ENCODE assay signal across 8 cellular contexts in genomic region chr13:49792550-49793324, GRCh38. TPM values are rescaled to one million over a fixed set of nuclear protein-coding genes. Genes with fewer than 3 reads are reported as not detected.
DNase-seq lines count a peak whose midpoint lies in the region; ATAC-seq and TF ChIP-seq lines count a peak whose summit lies in the region.

Gene KPNA3, minus strand, starts transcription at chr13:49792682. Its CDS starts 176 bp downstream, at chr13:49792506.

- H3K27me3 Mint-ChIP-seq in CD4-positive, alpha-beta memory T cell, result peaks cover 0 to 5% of the 10 kb centered on the region in 2 donors

- peaks cover 22 to 42% (median 36%) of the 10 kb centered on the region in 4 donors for H3K4me1 Mint-ChIP-seq in CD4-positive, alpha-beta memory T cell

- H3K36me3 Mint-ChIP-seq in CD4-positive, alpha-beta memory T cell, result peaks cover 8 to 15% of the 10 kb centered on the region in 2 donors

- POLR2A ChIA-PET in CD4-positive, alpha-beta memory T cell (lab: Charles Lee; ENCODE audit: partially characterized antibody), result interaction anchor here (0.6 to 3.6 kb wide), 26 partner anchors 9 to 1755 kb away, joined by 3 to 44 read pairs (median 6); partner anchors contain the start of genes CAB39L, CYSLTR2, EBPL and NUDT15

- H3K4me3 Mint-ChIP-seq in CD4-positive, alpha-beta memory T cell, result peak within 1 kb of the TSS; percentile 96 to 99 (median 97)

- H3K9me3 ChIP-seq in CD4-positive, alpha-beta memory T cell (ENCODE audit: control insufficient read depth in 1 of 2, low read length in 2 of 2), result no peaks in the 10 kb centered on the region
- no peaks in the 10 kb centered on the region for H3K9me3 ChIP-seq in liver (ENCODE audit: control insufficient read depth in 4 of 4, low read length in 3 of 4)

- H3K4me1 ChIP-seq in CD4-positive, alpha-beta memory T cell (ENCODE audit: insufficient read depth, low read length), result peaks cover 37% of the 10 kb centered on the region
- H3K4me1 ChIP-seq in liver (ENCODE audit: control insufficient read depth in 4 of 4, insufficient read depth in 4 of 4, low read length in 3 of 4), result peaks cover 5 to 15% (median 8%) of the 10 kb centered on the region in 4 donors

- DNase-seq in CD4-positive, alpha-beta memory T cell, result peak; percentile 94 to 96 (median 95)
- DNase-seq in NCI-H82 (lab: John Stamatoyannopoulos, UW) (peak; percentile 100), dermis microvascular lymphatic vessel endothelial cell (ENCODE audit: low read depth in 2 of 2) (peak; percentile 88 to 96)
- DNase-seq in activated CD4-positive, alpha-beta T cell treated with anti-CD3 and anti-CD28 coated beads, Interleukin-2, amount 50 U/mL, for 48 hours, result peak; percentile 93 to 94
- DNase-seq in stimulated activated CD4-positive, alpha-beta T cell treated with anti-CD3 and anti-CD28 coated beads, Interleukin-4, amount 100 ng/mL, for 24 hours, result peak; percentile 96

- CTCF ChIA-PET in CD4-positive, alpha-beta memory T cell (lab: Charles Lee; ENCODE audit: partially characterized antibody), result interaction anchor here (0.7 to 2.4 kb wide), 8 partner anchors 11 to 1119 kb away, joined by 3 to 10 read pairs (median 4); partner anchors contain the start of genes ARL11 and SPRYD7

- H3K36me3 ChIP-seq in CD4-positive, alpha-beta memory T cell (ENCODE audit: insufficient read depth, low read length), result no peaks in the 10 kb centered on the region
- H3K36me3 ChIP-seq in liver (ENCODE audit: control insufficient read depth in 4 of 4, insufficient read depth in 3 of 4, low read depth in 1 of 4, low read length in 3 of 4), result no peaks in the 10 kb centered on the region

- no peaks in the 10 kb centered on the region for H3K27me3 ChIP-seq in CD4-positive, alpha-beta memory T cell (ENCODE audit: insufficient read depth, low read length)
- H3K27me3 ChIP-seq in liver (ENCODE audit: control insufficient read depth in 4 of 4, insufficient read depth in 4 of 4, low read length in 3 of 4), result no peaks in the 10 kb centered on the region

- peak within 1 kb of the TSS; percentile 69 to 95 for H3K9ac ChIP-seq in liver (ENCODE audit: low read depth in 1 of 2, low read length in 2 of 2)

- ATAC-seq in GM19438 (IDR thresholded peaks at IDR 0.05; ENCODE audit: low read depth, unreplicated experiment) (peak; percentile 90), HG03575 (IDR thresholded peaks at IDR 0.05; ENCODE audit: extremely low read depth, insufficient number of reproducible peaks, low FRiP score, unreplicated experiment) (peak; percentile 62)

- peak; percentile 56 to 66 for TF ChIP-seq RAD21 in liver (IDR thresholded peaks at IDR 0.05)

- H3K4me3 ChIP-seq in CD4-positive, alpha-beta memory T cell (ENCODE audit: low read length in 2 of 2), result peak within 1 kb of the TSS; percentile 74 to 80
- H3K4me3 ChIP-seq in liver (ENCODE audit: low read depth in 1 of 3, low read length in 3 of 3), result peak within 1 kb of the TSS; percentile 94 to 99 (median 94)

- H3K27ac Mint-ChIP-seq in CD4-positive, alpha-beta memory T cell, result peak within 1 kb of the TSS; percentile 92 to 98 (median 98)

- under 1% methylated on average over 71 of the region's 71 CpGs for WGBS in liver

- no peaks in the 10 kb centered on the region for H3K9me3 Mint-ChIP-seq in CD4-positive, alpha-beta memory T cell

- intact Hi-C loops in CD4-positive, alpha-beta memory T cell (cut with micrococcal nuclease), result loop anchor here (1.0 to 5.0 kb wide), 18 partner anchors 56 to 1792 kb away; partner anchors contain the start of genes CAB39L, CDADC1, EBPL and FNDC3A

- peak; percentile 7 for TF ChIP-seq CTCF in liver (IDR thresholded peaks at IDR 0.05; ENCODE audit: low read depth, low read length, missing input control)

- H3K27ac ChIP-seq in CD4-positive, alpha-beta memory T cell (ENCODE audit: low read depth, low read length), result peak within 1 kb of the TSS; percentile 74
- peak within 1 kb of the TSS; percentile 97 to 98 for H3K27ac ChIP-seq in liver (ENCODE audit: low read depth in 1 of 2, low read length in 2 of 2)

TF ChIP-seq in liver, 16 proteins besides CTCF, POLR2A, EP300 and RAD21:
- TF ChIP-seq JUND (IDR thresholded peaks at IDR 0.05) (peak in 1 of 2 donors; percentile 13), NR2F2 (IDR thresholded peaks at IDR 0.05) (no peak), SP1 (IDR thresholded peaks at IDR 0.05) (peak; percentile 90), REST (IDR thresholded peaks at IDR 0.05) (peak; percentile 75), YY1 (IDR thresholded peaks at IDR 0.05) (peak; percentile 94), FOXA1 (IDR thresholded peaks at IDR 0.05) (no peak), TAF1 (conservative IDR thresholded peaks at IDR 0.05) (peak; percentile 76), HNF4G (IDR thresholded peaks at IDR 0.05) (no peak), EGR1 (IDR thresholded peaks at IDR 0.05; ENCODE audit: low read depth in 2 of 2) (peak; percentile 68 to 84), ZBTB33 (IDR thresholded peaks at IDR 0.05) (peak; percentile 49), RXRA (IDR thresholded peaks at IDR 0.05) (peak in 1 of 2 donors; percentile 58), MAX (IDR thresholded peaks at IDR 0.05) (peak; percentile 80), FOXA2 (IDR thresholded peaks at IDR 0.05) (no peak), ATF3 (IDR thresholded peaks at IDR 0.05) (no peak), GABPA (IDR thresholded peaks at IDR 0.05 in 1 of 2, conservative IDR thresholded peaks at IDR 0.05 in 1 of 2) (peak in 1 of 2 donors; percentile 51), HNF4A (conservative IDR thresholded peaks at IDR 0.05) (peak in 1 of 2 donors; percentile 31)
TF ChIP-seq in liver: peak in this region for 11.

RNA-seq across cellular contexts. Expression of gene KPNA3, which starts in this region (rescaled TPM):
- total RNA-seq in CD4-positive, alpha-beta memory T cell, result 10 to 100 TPM; 21.1 to 22.4 TPM
- 10 to 100 TPM; 22.1 to 25.2 TPM for polyA plus RNA-seq in CD4-positive, alpha-beta memory T cell
- 31.7 and 33.8 TPM in 2 replicates for total RNA-seq in dermis microvascular lymphatic vessel endothelial cell
- 10 to 100 TPM; 20.2 to 22.0 TPM for total RNA-seq in liver
- polyA plus RNA-seq in liver, result 10 to 100 TPM; 10.9 to 12.9 TPM

Comparison
In these comparisons a context has a peak if more than half of its experiments do, and no peak if none do; other contexts are left out.
1. Peak in every context shown above with its lines: DNase-seq, ATAC-seq, H3K4me3 ChIP-seq and H3K27ac ChIP-seq.